8 cellular contexts compared by ENCODE assay signal in genomic region chr19:45769054-45769782, GRCh38. TPM values are rescaled to one million over a fixed set of nuclear protein-coding genes. Genes with fewer than 3 reads are reported as not detected.
DNase-seq lines count a peak whose midpoint lies in the region; ATAC-seq and TF ChIP-seq lines count a peak whose summit lies in the region.

SIX5 (minus strand) TSS chr19:45769252; CDS start chr19:45768844, 408 bp downstream.

- ATAC-seq in activated naive CD4-positive, alpha-beta T cell treated with anti-CD3 and anti-CD28 coated beads, Interleukin-2, amount 50 U/mL, for 72 hours, result peak; percentile 73
- peak; percentile 62 for ATAC-seq in thoracic aorta (ENCODE audit: insufficient number of reproducible peaks, low FRiP score, low read depth)

- H3K4me1 ChIP-seq in HEK293 (ENCODE audit: control insufficient read depth, insufficient read depth, low read length), result peaks cover 25% of the 10 kb centered on the region
- peaks cover 23% of the 10 kb centered on the region for H3K4me1 ChIP-seq in osteoblast (ENCODE audit: insufficient read depth, low read length)
- H3K4me1 ChIP-seq in thoracic aorta (ENCODE audit: control insufficient read depth in 1 of 2, low read depth in 2 of 2), result peaks cover 24 to 38% of the 10 kb centered on the region in 2 donors

- DNase-seq in GF-D8 (lab: John Stamatoyannopoulos, UW) (peak; percentile 92), MV-4-11 (lab: John Stamatoyannopoulos, UW) (peak; percentile 98), SK-N-DZ (ENCODE audit: low spot score) (peak; percentile 93), glomerular visceral epithelial cell (ENCODE audit: extremely low spot score) (peak; percentile 99), osteoblast (ENCODE audit: insufficient read length, low spot score, missing footprints) (peak; percentile 100), thoracic aorta (ENCODE audit: low spot score) (peak; percentile 88)
- peak; percentile 96 to 99 for DNase-seq in activated naive CD4-positive, alpha-beta T cell treated with anti-CD3 and anti-CD28 coated beads, Interleukin-2, amount 50 U/mL, for 72 hours (ENCODE audit: low spot score in 2 of 2)

- H3K27me3 ChIP-seq in osteoblast (ENCODE audit: insufficient read depth, low read length) (no peaks in the 10 kb centered on the region), thoracic aorta (replicated peaks; ENCODE audit: insufficient read depth) (no peaks in the 10 kb centered on the region)

- peak within 1 kb of the TSS; percentile 68 to 79 for H3K27ac Mint-ChIP-seq in activated naive CD4-positive, alpha-beta T cell treated with anti-CD3 and anti-CD28 coated beads, Interleukin-2, amount 50 U/mL, for 72 hours

- H3K4me2 ChIP-seq in osteoblast (ENCODE audit: insufficient read depth, low read length), result peak within 1 kb of the TSS; percentile 96

- H3K36me3 ChIP-seq in HEK293 (ENCODE audit: control insufficient read depth in 2 of 2, insufficient read depth in 1 of 2, low read length in 2 of 2) (peaks cover 7 to 23% of the 10 kb centered on the region in 2 experiments), osteoblast (ENCODE audit: insufficient read depth, low read length) (peaks cover 26% of the 10 kb centered on the region), thoracic aorta (peaks cover 21% of the 10 kb centered on the region)

- POLR2A ChIA-PET in HEK293 (lab: Yijun Ruan, JAX), result interaction anchor here (0.6 to 7.2 kb wide), 47 partner anchors 8 to 1839 kb away, joined by 3 to 133 read pairs (median 5); partner anchors contain the start of genes CCDC61, DMPK, DMWD and FBXO46

- H3K36me3 Mint-ChIP-seq in activated naive CD4-positive, alpha-beta T cell treated with anti-CD3 and anti-CD28 coated beads, Interleukin-2, amount 50 U/mL, for 72 hours, result no peaks in the 10 kb centered on the region

- H2AFZ ChIP-seq in osteoblast (ENCODE audit: low read length), result peak within 1 kb of the TSS; percentile 18

- peaks cover 11% of the 10 kb centered on the region for H4K20me1 ChIP-seq in osteoblast (ENCODE audit: insufficient read depth, low read length)

- CTCF ChIA-PET in HEK293 (lab: Yijun Ruan, JAX), result interaction anchor here (0.5 to 2.8 kb wide), 34 partner anchors 8 to 540 kb away, joined by 3 to 61 read pairs (median 4); partner anchors contain the start of genes DMPK, DMWD, FBXO46 and FOXA3

- H3K4me3 ChIP-seq in HEK293 (ENCODE audit: low read depth, low read length) (peak within 1 kb of the TSS; percentile 70), osteoblast (ENCODE audit: insufficient read depth, low read length) (peak within 1 kb of the TSS; percentile 76), thoracic aorta (peak within 1 kb of the TSS; percentile 98)

- H3K9me3 ChIP-seq in HEK293 (ENCODE audit: control insufficient read depth, insufficient read depth, low read depth, low read length) (no peaks in the 10 kb centered on the region), osteoblast (ENCODE audit: low read depth, low read length) (no peaks in the 10 kb centered on the region), thoracic aorta (no peaks in the 10 kb centered on the region)

- H3K79me2 ChIP-seq in osteoblast (ENCODE audit: insufficient read depth, low read length), result peaks cover 8% of the 10 kb centered on the region

- H3K27ac ChIP-seq in HEK293 (ENCODE audit: extremely low read depth, low read depth, low read length) (peak within 1 kb of the TSS; percentile 98), osteoblast (ENCODE audit: low read depth, low read length) (peak within 1 kb of the TSS; percentile 79), thoracic aorta (peak within 1 kb of the TSS; percentile 94 to 98)

- TF ChIP-seq CTCF in HEK293 (tag by site-specific recombination; IDR thresholded peaks at IDR 0.05) (peak; percentile 50; the same call in 1 of the 2 replicates), osteoblast (IDR thresholded peaks at IDR 0.05; ENCODE audit: extremely low read depth, low read depth, low read length) (no peak), thoracic aorta (IDR thresholded peaks at IDR 0.05) (no peak)

- H3K9me3 Mint-ChIP-seq in activated naive CD4-positive, alpha-beta T cell treated with anti-CD3 and anti-CD28 coated beads, Interleukin-2, amount 50 U/mL, for 72 hours, result no peaks in the 10 kb centered on the region

TF ChIP-seq in HEK293, 187 proteins besides CTCF, POLR2A, EP300 and RAD21 (continues in another document):
- TF ChIP-seq ZNF664 (tag by site-specific recombination; IDR thresholded peaks at IDR 0.05) (0 out of 2 replicates have a peak, but pooled peaks have one; percentile 25), ZNF549 (tag by site-specific recombination; IDR thresholded peaks at IDR 0.05) (no peak), PBX3 (CRISPR knock-in tag; IDR thresholded peaks at IDR 0.05) (peak; percentile 77; the same call in 1 of the 2 replicates), ZFHX2 (tag by site-specific recombination; conservative IDR thresholded peaks at IDR 0.05) (peak; percentile 92), ZNF404 (tag by site-specific recombination; IDR thresholded peaks at IDR 0.05) (no peak), ZNF248 (tag by site-specific recombination; IDR thresholded peaks at IDR 0.05) (no peak), SP7 (tag by site-specific recombination; IDR thresholded peaks at IDR 0.05) (peak; percentile 81), HOXD13 (CRISPR knock-in tag; IDR thresholded peaks at IDR 0.05; ENCODE audit: borderline replicate concordance) (no peak), TCF7L2 (IDR thresholded peaks at IDR 0.05; ENCODE audit: borderline replicate concordance, low read depth, low read length) (no peak), ZNF23 (tag by site-specific recombination; IDR thresholded peaks at IDR 0.05; ENCODE audit: borderline replicate concordance) (no peak), ZSCAN30 (tag by site-specific recombination; IDR thresholded peaks at IDR 0.05) (peak; percentile 54; the same call in 1 of the 2 replicates), ZNF624 (tag by site-specific recombination; IDR thresholded peaks at IDR 0.05) (no peak)
- TF ChIP-seq, protein P1, sequence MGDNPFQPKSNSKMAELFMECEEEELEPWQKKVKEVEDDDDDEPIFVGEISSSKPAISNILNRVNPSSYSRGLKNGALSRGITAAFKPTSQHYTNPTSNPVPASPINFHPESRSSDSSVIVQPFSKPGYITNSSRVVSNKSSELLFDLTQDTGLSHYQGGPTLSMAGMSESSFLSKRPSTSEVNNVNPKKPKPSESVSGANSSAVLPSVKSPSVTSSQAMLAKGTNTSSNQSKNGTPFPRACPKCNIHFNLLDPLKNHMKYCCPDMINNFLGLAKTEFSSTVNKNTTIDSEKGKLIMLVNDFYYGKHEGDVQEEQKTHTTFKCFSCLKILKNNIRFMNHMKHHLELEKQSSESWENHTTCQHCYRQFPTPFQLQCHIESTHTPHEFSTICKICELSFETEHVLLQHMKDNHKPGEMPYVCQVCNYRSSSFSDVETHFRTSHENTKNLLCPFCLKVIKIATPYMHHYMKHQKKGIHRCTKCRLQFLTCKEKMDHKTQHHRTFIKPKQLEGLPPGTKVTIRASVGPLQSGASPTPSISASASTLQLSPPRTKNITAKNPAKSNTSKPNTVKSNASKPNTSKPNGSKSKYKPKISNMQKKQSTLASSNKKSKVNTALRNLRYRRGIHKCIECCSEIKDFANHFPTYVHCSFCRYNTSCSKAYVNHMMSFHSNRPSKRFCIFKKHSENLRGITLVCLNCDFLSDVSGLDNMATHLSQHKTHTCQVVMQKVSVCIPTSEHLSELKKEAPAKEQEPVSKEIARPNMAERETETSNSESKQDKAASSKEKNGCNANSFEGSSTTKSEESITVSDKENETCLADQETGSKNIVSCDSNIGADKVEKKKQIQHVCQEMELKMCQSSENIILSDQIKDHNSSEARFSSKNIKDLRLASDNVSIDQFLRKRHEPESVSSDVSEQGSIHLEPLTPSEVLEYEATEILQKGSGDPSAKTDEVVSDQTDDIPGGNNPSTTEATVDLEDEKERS (tag by site-specific recombination; IDR thresholded peaks at IDR 0.05), result 0 out of 2 replicates have a peak, but pooled peaks have one; percentile 28
- TF ChIP-seq, protein P2, sequence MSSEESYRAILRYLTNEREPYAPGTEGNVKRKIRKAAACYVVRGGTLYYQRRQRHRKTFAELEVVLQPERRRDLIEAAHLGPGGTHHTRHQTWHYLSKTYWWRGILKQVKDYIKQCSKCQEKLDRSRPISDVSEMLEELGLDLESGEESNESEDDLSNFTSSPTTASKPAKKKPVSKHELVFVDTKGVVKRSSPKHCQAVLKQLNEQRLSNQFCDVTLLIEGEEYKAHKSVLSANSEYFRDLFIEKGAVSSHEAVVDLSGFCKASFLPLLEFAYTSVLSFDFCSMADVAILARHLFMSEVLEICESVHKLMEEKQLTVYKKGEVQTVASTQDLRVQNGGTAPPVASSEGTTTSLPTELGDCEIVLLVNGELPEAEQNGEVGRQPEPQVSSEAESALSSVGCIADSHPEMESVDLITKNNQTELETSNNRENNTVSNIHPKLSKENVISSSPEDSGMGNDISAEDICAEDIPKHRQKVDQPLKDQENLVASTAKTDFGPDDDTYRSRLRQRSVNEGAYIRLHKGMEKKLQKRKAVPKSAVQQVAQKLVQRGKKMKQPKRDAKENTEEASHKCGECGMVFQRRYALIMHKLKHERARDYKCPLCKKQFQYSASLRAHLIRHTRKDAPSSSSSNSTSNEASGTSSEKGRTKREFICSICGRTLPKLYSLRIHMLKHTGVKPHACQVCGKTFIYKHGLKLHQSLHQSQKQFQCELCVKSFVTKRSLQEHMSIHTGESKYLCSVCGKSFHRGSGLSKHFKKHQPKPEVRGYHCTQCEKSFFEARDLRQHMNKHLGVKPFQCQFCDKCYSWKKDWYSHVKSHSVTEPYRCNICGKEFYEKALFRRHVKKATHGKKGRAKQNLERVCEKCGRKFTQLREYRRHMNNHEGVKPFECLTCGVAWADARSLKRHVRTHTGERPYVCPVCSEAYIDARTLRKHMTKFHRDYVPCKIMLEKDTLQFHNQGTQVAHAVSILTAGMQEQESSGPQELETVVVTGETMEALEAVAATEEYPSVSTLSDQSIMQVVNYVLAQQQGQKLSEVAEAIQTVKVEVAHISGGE (tag by site-specific recombination; conservative IDR thresholded peaks at IDR 0.05; ENCODE audit: low read depth), result peak; percentile 34; the same call in 1 of the 2 replicates

RNA-seq across cellular contexts. Expression of gene SIX5, which starts in this region (rescaled TPM):
- 4.9 and 6.2 TPM in 2 replicates for polyA plus RNA-seq in SK-N-DZ (2014; cell fraction: cytosol; rRNA removed)
- polyA plus RNA-seq in SK-N-DZ (2014; cell fraction: nucleus; rRNA removed), result 9.2 and 10.6 TPM in 2 replicates
- total RNA-seq in activated naive CD4-positive, alpha-beta T cell treated with anti-CD3 and anti-CD28 coated beads, Interleukin-2, amount 50 U/mL, for 72 hours, result 1 to 10 TPM; 2.7 to 4.3 TPM
- total RNA-seq in osteoblast (11.6 and 11.8 TPM in 2 replicates), thoracic aorta (10 to 100 TPM; 15.0 to 29.9 TPM)

Comparison
In these comparisons a context has a peak if more than half of its experiments do, and no peak if none do; other contexts are left out.
1. Peak in every context shown above with its lines: DNase-seq, ATAC-seq, H3K4me3 ChIP-seq and H3K27ac ChIP-seq.